Comparison of ENCODE assay signal across 8 cellular contexts in the genomic region with DNA sequence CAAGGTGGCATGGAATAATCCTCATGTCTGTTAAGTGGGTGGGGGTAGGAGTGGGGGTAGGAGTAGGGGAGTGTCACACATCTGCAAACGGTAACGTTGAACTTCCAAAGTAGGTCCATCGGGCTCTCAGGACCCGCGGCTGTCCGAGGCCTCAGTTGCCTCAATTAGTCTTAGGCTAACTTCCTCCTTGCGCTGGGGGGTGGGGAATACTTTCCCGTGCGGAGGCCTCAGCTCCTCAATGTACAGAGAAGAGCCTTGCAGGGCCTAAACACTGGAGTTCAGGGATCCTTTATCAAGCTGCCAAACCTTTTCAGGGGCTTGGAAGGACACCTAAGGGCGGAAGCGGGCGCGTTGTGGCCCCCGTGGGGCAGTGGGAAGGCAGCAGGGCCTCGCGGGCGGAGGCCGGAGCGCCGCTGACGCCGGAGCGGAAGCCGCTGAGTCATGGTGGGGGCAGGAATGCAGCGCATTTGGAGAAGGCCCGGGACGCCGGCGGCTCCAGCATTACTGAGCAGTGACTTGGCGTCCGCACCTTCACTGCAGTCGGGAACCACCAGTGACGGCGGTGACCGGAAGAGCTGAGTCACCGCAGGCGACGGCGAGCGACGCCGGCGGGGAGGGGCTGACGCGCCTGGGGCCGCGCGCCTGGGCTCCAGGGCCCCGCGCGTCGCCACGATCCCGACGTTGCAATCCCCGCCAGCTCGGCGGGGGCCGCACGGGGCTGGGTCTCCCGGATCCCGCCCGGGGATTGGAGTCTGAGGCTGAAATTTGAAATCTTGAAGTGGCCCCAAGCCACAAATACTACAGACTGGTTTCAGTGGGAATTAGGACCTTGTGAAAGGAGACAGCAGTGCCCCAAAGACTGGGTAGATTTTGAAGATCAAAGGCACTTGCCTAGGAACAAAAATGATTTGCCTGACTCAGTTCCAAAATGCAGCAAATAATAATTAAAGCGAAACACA. TPM values are rescaled to one million over a fixed set of nuclear protein-coding genes. Genes with fewer than 3 reads are reported as not detected.
DNase-seq lines count a peak whose midpoint lies in the region; ATAC-seq and TF ChIP-seq lines count a peak whose summit lies in the region.

No MANE protein-coding gene starts in this region.

- H3K4me3 Mint-ChIP-seq in activated CD4-positive, alpha-beta T cell treated with anti-CD3 and anti-CD28 coated beads, Interleukin-2, amount 10 ng/mL, durations not matched to agents 24 days and 14 days = peak overlapping the region; percentile 82

- ATAC-seq in GM19372 (IDR thresholded peaks at IDR 0.05; ENCODE audit: low read depth, unreplicated experiment) (peak; percentile 98), HG03520 (IDR thresholded peaks at IDR 0.05; ENCODE audit: unreplicated experiment) (peak; percentile 93), left lobe of liver (peak; percentile 97)

- H3K27ac Mint-ChIP-seq in activated CD4-positive, alpha-beta T cell treated with anti-CD3 and anti-CD28 coated beads, Interleukin-2, amount 10 ng/mL, durations not matched to agents 24 days and 14 days = peak overlapping the region; percentile 93

- intact Hi-C loops in activated CD4-positive, alpha-beta T cell treated with anti-CD3 and anti-CD28 coated beads, Interleukin-2, amount 10 ng/mL, durations not matched to agents 24 days and 14 days (cut with micrococcal nuclease) = loop anchor here (1.0 to 5.0 kb wide), 4 partner anchors 17 to 362 kb away; partner anchors contain the start of genes IPO7, NRIP3 and TMEM41B

- peak overlapping the region; percentile 92 to 99 for H3K27ac ChIP-seq in coronary artery

- H3K27me3 Mint-ChIP-seq in activated CD4-positive, alpha-beta T cell treated with anti-CD3 and anti-CD28 coated beads, Interleukin-2, amount 10 ng/mL, durations not matched to agents 24 days and 14 days = peaks cover 4% of the 10 kb centered on the region

- TF ChIP-seq CTCF in coronary artery (IDR thresholded peaks at IDR 0.05) = no peak

- H3K9me3 Mint-ChIP-seq in activated CD4-positive, alpha-beta T cell treated with anti-CD3 and anti-CD28 coated beads, Interleukin-2, amount 10 ng/mL, durations not matched to agents 24 days and 14 days = no peaks in the 10 kb centered on the region

- peak; percentile 35 to 97 (median 83) for DNase-seq in C1 segment of cervical spinal cord (lab: John Stamatoyannopoulos, UW)
- peak; percentile 78 for DNase-seq in NCI-H526 treated with DMSO at 0.1 percent for 48 hours (lab: John Stamatoyannopoulos, UW)
- DNase-seq in activated CD4-positive, alpha-beta T cell treated with anti-CD3 and anti-CD28 coated beads, Interleukin-2, amount 10 ng/mL, durations not matched to agents 24 days and 14 days = peak; percentile 92
- peak; percentile 98 for DNase-seq in coronary artery (ENCODE audit: low spot score)
- DNase-seq in left lobe of liver (ENCODE audit: low spot score) = peak; percentile 93
- peak; percentile 87 for DNase-seq in stimulated activated CD4-positive, alpha-beta T cell treated with anti-CD3 and anti-CD28 coated beads, Interleukin-1b, Interleukin-23, amount 100 ng/mL, for 48 hours

- H3K36me3 Mint-ChIP-seq in activated CD4-positive, alpha-beta T cell treated with anti-CD3 and anti-CD28 coated beads, Interleukin-2, amount 10 ng/mL, durations not matched to agents 24 days and 14 days (ENCODE audit: low read depth) = no peaks in the 10 kb centered on the region

- H3K4me1 Mint-ChIP-seq in activated CD4-positive, alpha-beta T cell treated with anti-CD3 and anti-CD28 coated beads, Interleukin-2, amount 10 ng/mL, durations not matched to agents 24 days and 14 days = peaks cover 14% of the 10 kb centered on the region

- H3K4me3 ChIP-seq in coronary artery = peak overlapping the region; percentile 67

RNA-seq across cellular contexts. Expression of gene IPO7, which starts 20.2 kb away (rescaled TPM):
- 177 and 200 TPM in 2 replicates for total RNA-seq in activated CD4-positive, alpha-beta T cell treated with anti-CD3 and anti-CD28 coated beads, Interleukin-2, amount 10 ng/mL, durations not matched to agents 24 days and 14 days
- total RNA-seq in left lobe of liver = 39.0 TPM

RNA-seq across cellular contexts. Expression of gene TMEM41B, which starts 49.8 kb away (rescaled TPM):
- 26.5 and 30.5 TPM in 2 replicates for total RNA-seq in activated CD4-positive, alpha-beta T cell treated with anti-CD3 and anti-CD28 coated beads, Interleukin-2, amount 10 ng/mL, durations not matched to agents 24 days and 14 days
- 22.7 TPM for total RNA-seq in left lobe of liver

Comparison
In these comparisons a context has a peak if more than half of its experiments do, and no peak if none do; other contexts are left out.
1. Peak in every context shown above with its lines: DNase-seq, ATAC-seq, H3K4me3 ChIP-seq and H3K27ac ChIP-seq.